ENCODE assay signal across 18 cellular contexts in the genomic region with DNA sequence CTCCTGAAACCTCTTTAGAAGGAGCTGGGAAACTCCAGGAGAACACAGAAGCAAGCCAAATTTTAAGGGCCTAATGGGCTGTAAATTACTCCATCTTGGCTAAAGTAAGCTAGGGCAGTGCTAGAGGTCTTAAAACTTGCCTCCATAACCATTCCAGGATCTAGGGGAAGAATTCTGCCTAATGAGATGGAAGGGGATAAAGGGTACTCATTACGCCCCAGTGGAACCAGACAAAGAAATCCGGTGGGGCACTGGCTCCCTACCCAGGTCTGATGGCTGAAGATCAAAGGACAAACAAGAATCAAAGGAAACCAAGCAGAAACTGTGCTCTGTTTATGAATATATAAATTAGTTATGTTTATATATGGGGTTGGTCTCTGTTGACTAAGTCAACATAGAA. TPM values are rescaled to one million over a fixed set of nuclear protein-coding genes. Genes with fewer than 3 reads are reported as not detected.
DNase-seq lines count a peak whose midpoint lies in the region; ATAC-seq and TF ChIP-seq lines count a peak whose summit lies in the region.
"Had no signal": no experiment of that assay in that cellular context is flagged by ENCODE, and none has a peak within 500 bp of the region (broad histone marks: within the 10 kb centered on the region; RNA-seq: fewer than 3 reads in every experiment).

No MANE protein-coding gene starts in this region.

- ATAC-seq in left colon (peak; percentile 29), HG02973 (IDR thresholded peaks at IDR 0.05; ENCODE audit: unreplicated experiment) (no peak), HG03139 (IDR thresholded peaks at IDR 0.05; ENCODE audit: unreplicated experiment) (no peak)
- ATAC-seq: SK-N-SH treated with all-trans-retinoic acid at 6 μM for 48 hours had no signal

- CTCF ChIA-PET in HEK293 (lab: Yijun Ruan, JAX) = interaction anchor here (0.5 to 1.1 kb wide), 3 partner anchors 15 to 58 kb away, joined by 3 to 5 read pairs (median 3); no protein-coding TSS in a partner anchor

- TF ChIP-seq CTCF in HEK293 (tag by site-specific recombination; IDR thresholded peaks at IDR 0.05) (no peak), GM10266 (IDR thresholded peaks at IDR 0.05; ENCODE audit: control insufficient read depth, insufficient read depth, low read depth, missing control alignments) (no peak)

- DNase-seq in COR-L47 (lab: John Stamatoyannopoulos, UW) = peak; percentile 84
- peak; percentile 89 to 96 for DNase-seq in NCI-H446 (lab: John Stamatoyannopoulos, UW)
- DNase-seq in left colon = no peak
- no peak for DNase-seq in GM10266 (ENCODE audit: extremely low spot score)
- DNase-seq in epidermal melanocyte (ENCODE audit: insufficient read length, low spot score) = no peak
- DNase-seq: AML-193, EL, GOT3, MV-4-11, NCI-H1436 treated with DMSO at 0.1 percent for 48 hours, NCI-H2171, NCI-H524 treated with DMSO at 0.1 percent for 48 hours, Peyer's patch, Right ventricle myocardium superior had no signal

- POLR2A ChIA-PET in HEK293 (lab: Yijun Ruan, JAX) = no interaction called here

- intact Hi-C loops in left colon (cut with DNase I, micrococcal nuclease) = no loop called here

- no peaks in the 10 kb centered on the region for H3K36me3 ChIP-seq in HEK293 (ENCODE audit: control insufficient read depth in 2 of 2, insufficient read depth in 1 of 2, low read length in 2 of 2)
- H3K36me3 ChIP-seq: Peyer's patch had no signal

- H3K9me3 ChIP-seq in HEK293 (ENCODE audit: control insufficient read depth, insufficient read depth, low read depth, low read length) = no peaks in the 10 kb centered on the region
- H3K9me3 ChIP-seq: Peyer's patch had no signal

- 0 out of 2 replicates have a peak, but pooled peaks cover 1% of the 10 kb centered on the region for H3K4me1 ChIP-seq in HEK293 (ENCODE audit: control insufficient read depth, insufficient read depth, low read length)
- H3K4me1 ChIP-seq: Peyer's patch had no signal

- H3K4me3 ChIP-seq in HEK293 (ENCODE audit: low read depth, low read length) = no peak overlapping the region
- H3K4me3 ChIP-seq: Peyer's patch had no signal

- H3K27ac ChIP-seq in HEK293 (ENCODE audit: extremely low read depth, low read depth, low read length) = no peak overlapping the region
- H3K27ac ChIP-seq: Peyer's patch had no signal

TF ChIP-seq in HEK293, 187 proteins besides CTCF, POLR2A, EP300 and RAD21:
- TF ChIP-seq, protein P1, sequence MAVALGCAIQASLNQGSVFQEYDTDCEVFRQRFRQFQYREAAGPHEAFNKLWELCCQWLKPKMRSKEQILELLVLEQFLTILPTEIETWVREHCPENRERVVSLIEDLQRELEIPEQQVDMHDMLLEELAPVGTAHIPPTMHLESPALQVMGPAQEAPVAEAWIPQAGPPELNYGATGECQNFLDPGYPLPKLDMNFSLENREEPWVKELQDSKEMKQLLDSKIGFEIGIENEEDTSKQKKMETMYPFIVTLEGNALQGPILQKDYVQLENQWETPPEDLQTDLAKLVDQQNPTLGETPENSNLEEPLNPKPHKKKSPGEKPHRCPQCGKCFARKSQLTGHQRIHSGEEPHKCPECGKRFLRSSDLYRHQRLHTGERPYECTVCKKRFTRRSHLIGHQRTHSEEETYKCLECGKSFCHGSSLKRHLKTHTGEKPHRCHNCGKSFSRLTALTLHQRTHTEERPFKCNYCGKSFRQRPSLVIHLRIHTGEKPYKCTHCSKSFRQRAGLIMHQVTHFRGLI (tag by site-specific recombination; IDR thresholded peaks at IDR 0.05) = no peak
- no peak for TF ChIP-seq ZNF433 (tag by site-specific recombination; IDR thresholded peaks at IDR 0.05; ENCODE audit: low read depth)
- TF ChIP-seq GLIS1 (tag by site-specific recombination; IDR thresholded peaks at IDR 0.05) = peak; percentile 75

RNA-seq across cellular contexts. Expression of a gene that starts 57.9 kb away (rescaled TPM):
- total RNA-seq in left colon = 10 to 100 TPM; 43.3 to 49.0 TPM

Comparison
In these comparisons a context has a peak if more than half of its experiments do, and no peak if none do; other contexts are left out.
1. DNase-seq: peak in COR-L47 (single experiment) and NCI-H446 (2 of 2); none in left colon (0 of 2), GM10266 (single experiment) and epidermal melanocyte (single experiment).